In the genomic region with DNA sequence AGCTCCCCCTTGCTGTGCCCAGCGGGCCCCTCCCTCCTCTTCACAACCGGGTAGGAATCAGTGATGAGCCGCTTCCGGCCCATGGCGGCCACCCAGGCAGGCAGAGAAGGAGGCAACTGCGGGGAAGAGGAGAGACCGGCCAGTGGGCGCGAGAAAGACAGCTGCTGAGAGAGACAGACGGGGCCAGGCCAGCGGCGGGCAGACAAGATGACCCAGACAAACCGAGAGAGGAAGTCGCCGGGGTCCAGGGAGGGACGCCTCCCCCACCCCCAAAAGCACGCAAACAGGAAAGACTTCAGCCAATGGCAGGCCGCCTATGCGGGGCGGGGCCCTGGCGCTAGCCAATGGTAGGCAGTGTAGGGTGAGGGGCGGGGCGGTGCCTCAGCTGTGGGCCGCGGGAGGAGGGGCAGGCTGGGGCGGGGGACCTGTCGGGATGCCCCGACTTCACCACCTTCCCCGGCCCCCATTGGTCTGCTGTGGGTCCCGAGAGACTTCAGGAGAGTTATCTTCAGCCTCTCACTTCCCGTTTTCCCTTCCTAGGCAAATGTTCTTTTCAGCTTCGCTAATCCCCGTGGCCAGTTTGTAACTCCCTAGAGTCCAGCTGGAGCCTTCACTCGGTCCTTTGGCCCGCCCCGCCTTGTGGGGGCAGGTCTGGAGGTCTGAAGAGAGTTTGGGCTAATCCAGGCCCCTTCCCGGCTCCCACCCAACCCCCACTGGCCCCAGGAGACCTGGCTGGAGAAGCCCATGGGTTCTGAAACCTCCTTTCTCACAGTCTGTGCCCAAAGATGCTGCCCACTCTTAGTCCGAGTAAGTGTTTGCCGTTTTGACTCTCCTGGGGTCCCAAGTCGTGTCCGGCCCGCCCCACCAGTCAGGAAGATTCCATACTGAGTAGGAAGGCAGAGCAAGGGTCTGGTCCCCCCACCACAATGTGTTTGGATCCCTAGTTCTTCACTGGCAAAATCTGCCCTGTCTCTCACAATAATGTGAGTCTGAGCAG, we compare ENCODE assay signal across 8 cellular contexts. TPM values are rescaled to one million over a fixed set of nuclear protein-coding genes. Genes with fewer than 3 reads are reported as not detected.
DNase-seq lines count a peak whose midpoint lies in the region; TF ChIP-seq lines count a peak whose summit lies in the region.

Gene POLD4 (minus strand): TSS at position 230 of the 997 bp plus-strand sequence. CDS start 147 bp downstream, at position 83.

- no peak within 1 kb of the TSS for H3K14ac ChIP-seq in neuronal stem cell (ENCODE audit: low read length)

- H3K4me1 ChIP-seq in SJSA1 (replicated peaks), result peaks cover 65% of the 10 kb centered on the region
- peaks cover 22 to 26% of the 10 kb centered on the region in 2 donors for H3K4me1 ChIP-seq in neuronal stem cell (ENCODE audit: control insufficient read depth in 2 of 2, insufficient read depth in 1 of 2, low read depth in 1 of 2, low read length in 2 of 2)
- peaks cover 14 to 75% (median 71%) of the 10 kb centered on the region in 5 donors for H3K4me1 ChIP-seq in subcutaneous abdominal adipose tissue (ENCODE audit: control insufficient read depth in 5 of 5, insufficient read depth in 5 of 5, low read length in 5 of 5)

- peak within 1 kb of the TSS; percentile 22 for H4K91ac ChIP-seq in neuronal stem cell (ENCODE audit: low read depth, low read length, poor library complexity)

- peak within 1 kb of the TSS; percentile 75 for H3K23ac ChIP-seq in neuronal stem cell (ENCODE audit: low read depth, low read length, poor library complexity)

- H3K4me2 ChIP-seq in neuronal stem cell (ENCODE audit: insufficient read depth, low read length, poor library complexity, severe bottlenecking), result peak within 1 kb of the TSS; percentile 85

- no peak within 1 kb of the TSS for H2BK120ac ChIP-seq in neuronal stem cell (ENCODE audit: low read depth, low read length)

- H3K4me3 ChIP-seq in HFF-Myc (replicated peaks; ENCODE audit: low read depth, low read length) (peak within 1 kb of the TSS; percentile 70), SJSA1 (peak within 1 kb of the TSS; percentile 46), neuronal stem cell (ENCODE audit: low read length in 2 of 2) (peak within 1 kb of the TSS; percentile 68 to 87), subcutaneous abdominal adipose tissue (ENCODE audit: low read depth in 1 of 5, low read length in 5 of 5) (peak within 1 kb of the TSS; percentile 71 to 82 (median 78))

- no peaks in the 10 kb centered on the region for H3K9me3 ChIP-seq in SJSA1 (replicated peaks)
- H3K9me3 ChIP-seq in neuronal stem cell (replicated peaks in 1 of 2; ENCODE audit: control insufficient read depth in 2 of 2, insufficient read depth in 1 of 2, low read depth in 1 of 2, low read length in 2 of 2), result no peaks in the 10 kb centered on the region
- H3K9me3 ChIP-seq in subcutaneous abdominal adipose tissue (ENCODE audit: control insufficient read depth in 5 of 5, low read length in 5 of 5), result no peaks in the 10 kb centered on the region

- H2BK12ac ChIP-seq in neuronal stem cell (ENCODE audit: low read length), result peak within 1 kb of the TSS; percentile 95

- peak within 1 kb of the TSS; percentile 57 for H2BK15ac ChIP-seq in neuronal stem cell (ENCODE audit: low read length)

- DNase-seq in GM04503 (ENCODE audit: low read depth) (peak; percentile 87), HFF-Myc (ENCODE audit: extremely low read depth, low read depth) (no peak), MV-4-11 (lab: John Stamatoyannopoulos, UW) (peak; percentile 99), SJSA1 (ENCODE audit: low read depth in 1 of 2, low spot score in 2 of 2) (peak; percentile 100), foreskin melanocyte (peak; percentile 84), neuronal stem cell (ENCODE audit: low spot score) (peak; percentile 92)
- DNase-seq in activated naive CD4-positive, alpha-beta T cell (lab: John Stamatoyannopoulos, UW), result peak; percentile 80 to 96 (median 90)

- H3K79me1 ChIP-seq in neuronal stem cell (ENCODE audit: low read depth, low read length), result peaks cover 1% of the 10 kb centered on the region

- H3K9ac ChIP-seq in neuronal stem cell (ENCODE audit: low read depth, low read length, poor library complexity) (peak within 1 kb of the TSS; percentile 95), subcutaneous abdominal adipose tissue (ENCODE audit: low read length in 5 of 5) (peak within 1 kb of the TSS; percentile 50 to 93 (median 92))

- no peak within 1 kb of the TSS for H4K8ac ChIP-seq in neuronal stem cell (ENCODE audit: low read depth, low read length)

- H2AFZ ChIP-seq in neuronal stem cell (ENCODE audit: low read length), result peak within 1 kb of the TSS; percentile 97

- H3K18ac ChIP-seq in neuronal stem cell (ENCODE audit: low read length), result peak within 1 kb of the TSS; percentile 94

- no CpG with 5 or more reads among the region's 42 CpGs for WGBS in neuronal stem cell (ENCODE audit: extremely low coverage in 2 of 2, insufficient read length in 2 of 2, insufficient replicate concordance in 1 of 2), 2 donors

- H2AK5ac ChIP-seq in neuronal stem cell (ENCODE audit: low read depth, low read length), result no peak within 1 kb of the TSS

- H3K36me3 ChIP-seq in SJSA1 (peaks cover 4% of the 10 kb centered on the region; the same call in 1 of the 2 replicates), neuronal stem cell (replicated peaks in 1 of 2; ENCODE audit: control insufficient read depth in 2 of 2, insufficient read depth in 2 of 2, low read length in 2 of 2) (no peaks in the 10 kb centered on the region), subcutaneous abdominal adipose tissue (ENCODE audit: control insufficient read depth in 5 of 5, insufficient read depth in 5 of 5, low read length in 5 of 5) (peaks cover 0 to 2% (median 0%) of the 10 kb centered on the region in 5 donors)

- H2BK5ac ChIP-seq in neuronal stem cell (ENCODE audit: low read length), result peak within 1 kb of the TSS; percentile 82

- H3K4ac ChIP-seq in neuronal stem cell (ENCODE audit: low read length), result no peak within 1 kb of the TSS

- no peak for TF ChIP-seq CTCF in HFF-Myc (IDR thresholded peaks at IDR 0.05; ENCODE audit: low read depth, low read length, missing control alignments)

- H3K27ac ChIP-seq in SJSA1 (peak within 1 kb of the TSS; percentile 95), neuronal stem cell (replicated peaks; ENCODE audit: low read length) (peak within 1 kb of the TSS; percentile 80), subcutaneous abdominal adipose tissue (ENCODE audit: low read depth, low read length) (peak within 1 kb of the TSS; percentile 97)

- no peaks in the 10 kb centered on the region for H3K27me3 ChIP-seq in SJSA1 (replicated peaks)
- H3K27me3 ChIP-seq in neuronal stem cell (ENCODE audit: control insufficient read depth in 3 of 3, insufficient read depth in 3 of 3, low read depth in 1 of 3, low read length in 3 of 3), result no peaks in the 10 kb centered on the region
- H3K27me3 ChIP-seq in subcutaneous abdominal adipose tissue (ENCODE audit: control insufficient read depth in 5 of 5, insufficient read depth in 4 of 5, low read length in 5 of 5), result no peaks in the 10 kb centered on the region

RNA-seq across cellular contexts. Expression of gene POLD4, which starts in this region (rescaled TPM):
- 81.8 and 125 TPM in 2 replicates for total RNA-seq in SJSA1 (2014; rRNA removed; shearing (Covaris generic))
- polyA plus RNA-seq in neuronal stem cell (2013, experiment 1 of 2), result 11.9 TPM
- 10.9 TPM for polyA plus RNA-seq in neuronal stem cell (2013, experiment 2 of 2)
